ENCODE assay signal across 13 cellular contexts in the genomic region with DNA sequence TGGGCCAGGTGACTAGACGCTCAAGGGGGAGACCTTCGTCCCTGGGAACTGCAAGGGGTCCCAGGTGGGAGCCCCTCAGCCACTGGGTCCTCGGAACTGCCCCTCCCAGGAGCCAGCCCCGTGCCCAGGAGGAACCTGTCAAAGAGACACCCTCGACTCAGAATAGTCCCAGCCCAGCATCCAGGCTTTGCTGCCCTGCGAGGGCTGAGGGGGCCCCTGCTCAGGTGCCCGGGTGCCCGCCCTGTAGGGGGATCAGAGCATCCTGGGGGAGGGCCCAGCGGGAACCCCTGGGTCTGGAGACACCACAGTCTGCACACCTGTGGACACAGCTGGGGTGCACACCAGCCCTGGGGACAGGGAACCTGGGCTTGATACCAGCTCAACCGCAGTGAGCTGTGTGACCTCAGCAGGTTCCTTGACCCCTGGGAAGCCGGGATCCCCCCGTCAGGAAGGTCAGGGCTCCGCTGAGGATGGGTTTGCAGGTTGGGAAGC. TPM values are rescaled to one million over a fixed set of nuclear protein-coding genes. Genes with fewer than 3 reads are reported as not detected.
DNase-seq lines count a peak whose midpoint lies in the region; ATAC-seq and TF ChIP-seq lines count a peak whose summit lies in the region.
"Had no signal": no experiment of that assay in that cellular context is flagged by ENCODE, and none has a peak within 500 bp of the region (broad histone marks: within the 10 kb centered on the region; RNA-seq: fewer than 3 reads in every experiment).

No MANE protein-coding gene starts in this region.

- DNase-seq in foreskin fibroblast (no peak), ovary (peak in 2 of 5 donors; percentile 47 to 55), tibial nerve (ENCODE audit: low spot score in 2 of 2) (no peak), RKO (ENCODE audit: low spot score) (no peak), HuH-7.5 (ENCODE audit: low spot score) (no peak)
- DNase-seq: activated naive CD8-positive, alpha-beta T cell treated with anti-CD3 and anti-CD28 coated beads for 36 hours; effector memory CD4-positive, alpha-beta T cell; NCI-H82; stimulated activated CD4-positive, alpha-beta T cell treated with anti-CD3 and anti-CD28 coated beads, Interleukin-4, amount 100 ng/mL, for 24 hours; T-helper 17 cell had no signal

- intact Hi-C loops in ovary (cut with DNase I) = loop anchor here (5.0 to 10.0 kb wide), 4 partner anchors 49 to 164 kb away; a partner anchor contains a TSS

- peaks cover 27% of the 10 kb centered on the region for H3K4me1 ChIP-seq in ovary (ENCODE audit: insufficient read depth)
- H3K4me1 ChIP-seq in tibial nerve = peaks cover 0 to 91% (median 46%) of the 10 kb centered on the region in 4 donors

- H3K27me3 ChIP-seq in ovary (no peaks in the 10 kb centered on the region), tibial nerve (no peaks in the 10 kb centered on the region)

- WGBS in ovary, 3 donors = 8 to 10% (median 9%) methylated on average over 8 to 13 of the region's 13 CpGs
- 12 to 24% methylated on average over 5 to 6 of the region's 13 CpGs for WGBS in tibial nerve, 2 donors

- TF ChIP-seq CTCF in VCaP (conservative IDR thresholded peaks at IDR 0.05) (no peak), foreskin fibroblast (IDR thresholded peaks at IDR 0.05; ENCODE audit: low read depth, low read length) (no peak), ovary (IDR thresholded peaks at IDR 0.05) (no peak), tibial nerve (IDR thresholded peaks at IDR 0.05) (no peak)

- TF ChIP-seq EP300 in ovary (IDR thresholded peaks at IDR 0.05) = no peak
- no peak for TF ChIP-seq EP300 in tibial nerve (IDR thresholded peaks at IDR 0.05)

- TF ChIP-seq POLR2A in ovary (IDR thresholded peaks at IDR 0.05) (no peak), tibial nerve (IDR thresholded peaks at IDR 0.05) (no peak)

- H3K36me3 ChIP-seq in ovary (no peaks in the 10 kb centered on the region), tibial nerve (no peaks in the 10 kb centered on the region)

- no peaks in the 10 kb centered on the region for H3K9me3 ChIP-seq in ovary
- H3K9me3 ChIP-seq in tibial nerve = no peaks in the 10 kb centered on the region

- H3K27ac ChIP-seq in VCaP (peak overlapping the region; percentile 60; the same call in 1 of the 2 replicates), ovary (peak overlapping the region; percentile 34 to 89), tibial nerve (peak overlapping the region; percentile 78 to 91 (median 90))
- H3K27ac ChIP-seq: HL-60 had no signal

- H3K4me3 ChIP-seq in foreskin fibroblast (ENCODE audit: low read depth in 1 of 2, low read length in 2 of 2) = peak overlapping the region; percentile 5 to 75
- peak overlapping the region; percentile 57 for H3K4me3 ChIP-seq in ovary
- H3K4me3 ChIP-seq in tibial nerve = peak overlapping the region; percentile 47 to 58 (median 52)

- no peak for ATAC-seq in HG03571 (IDR thresholded peaks at IDR 0.05; ENCODE audit: unreplicated experiment)
- ATAC-seq: T-helper 17 cell had no signal

RNA-seq across cellular contexts. Expression of a gene that starts 0.4 kb away (rescaled TPM):
- total RNA-seq in ovary = 10 to 100 TPM; 17.6 to 51.5 (median 39.1) TPM
- 10 to 100 TPM; 13.2 to 38.1 TPM for polyA plus RNA-seq in ovary
- 100 to 1,000 TPM in 2 of 4 donors, 10 to 100 TPM in 2; 46.5 to 152 (median 108) TPM for total RNA-seq in tibial nerve
- total RNA-seq: activated naive CD8-positive, alpha-beta T cell treated with anti-CD3 and anti-CD28 coated beads for 36 hours; T-helper 17 cell had no signal

RNA-seq across cellular contexts. Expression of a gene that starts 55.2 kb away (rescaled TPM):
- total RNA-seq in ovary = 10 to 100 TPM in 6 of 7 donors, 1 to 10 TPM in 1; 8.2 to 38.7 (median 29.1) TPM
- polyA plus RNA-seq in ovary = 10 to 100 TPM in 1 of 2 donors, 1 to 10 TPM in 1; 7.6 to 16.5 TPM
- 10 to 100 TPM; 14.4 to 30.3 (median 17.0) TPM for total RNA-seq in tibial nerve
